In genomic region chr20:38794057-38794456, GRCh38 we compare ENCODE assay signal across 3 cellular contexts. TPM values are rescaled to one million over a fixed set of nuclear protein-coding genes. Genes with fewer than 3 reads are reported as not detected.
"Had no signal": no experiment of that assay in that cellular context is flagged by ENCODE, and none has a peak within 500 bp of the region (broad histone marks: within the 10 kb centered on the region; RNA-seq: fewer than 3 reads in every experiment).

No MANE protein-coding gene starts in this region.

RNA-seq across cellular contexts. Expression of gene PPP1R16B, which starts 11.4 kb away (rescaled TPM):
- total RNA-seq: LHCN-M2, M059J, MCF 10A had no signal
